Comparison of ENCODE assay signal across 8 cellular contexts in the genomic region with DNA sequence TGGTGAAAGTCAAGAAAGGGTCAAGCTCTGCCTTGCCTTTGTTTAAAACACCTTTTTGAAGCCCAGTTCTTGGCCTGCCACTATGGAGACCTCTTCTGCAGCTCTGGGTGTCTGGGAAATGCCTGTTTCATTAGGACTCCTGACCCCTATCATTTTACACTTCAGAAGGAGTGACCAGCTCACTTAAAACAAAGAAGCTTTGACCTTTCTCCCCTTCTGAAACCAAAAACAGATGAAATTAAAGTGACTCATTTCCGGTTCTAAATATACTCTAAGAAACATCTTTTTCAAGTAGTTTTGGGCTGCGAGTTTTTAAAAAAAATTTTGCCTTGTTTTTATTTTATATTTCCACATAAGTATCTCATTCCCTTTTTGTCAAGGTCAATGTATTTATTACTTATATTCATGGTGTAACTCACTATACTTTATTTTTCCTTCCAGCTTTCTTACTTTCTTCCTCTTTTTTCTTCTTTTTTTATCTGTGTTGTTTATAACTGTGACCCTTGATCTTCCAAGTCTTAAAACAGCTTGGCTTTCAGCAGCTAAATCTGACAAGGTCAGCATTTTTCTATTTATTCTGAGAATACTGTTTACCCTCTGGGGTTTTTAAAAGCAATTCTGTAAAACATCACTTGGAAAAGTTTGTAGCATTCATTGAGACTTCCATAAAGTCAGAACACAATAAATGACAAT.
DNase-seq lines count a peak whose midpoint lies in the region; ATAC-seq, FAIRE-seq and TF ChIP-seq lines count a peak whose summit lies in the region.

No MANE protein-coding gene starts in this region.

- no peaks in the 10 kb centered on the region for H3K79me1 ChIP-seq in trophoblast cell (ENCODE audit: low read length)

- H3K79me2 ChIP-seq in HCT116 (ENCODE audit: insufficient read depth, low read length) (no peaks in the 10 kb centered on the region), OCI-LY1 (ENCODE audit: insufficient read depth, low read length) (no peaks in the 10 kb centered on the region), HepG2 (ENCODE audit: insufficient read depth, low read length) (no peaks in the 10 kb centered on the region), trophoblast cell (ENCODE audit: control insufficient read depth, insufficient read depth, low read length, poor library complexity) (no peaks in the 10 kb centered on the region)

- BruUV-seq in HCT116 (replicated peaks; lab: Mats Ljungman, UMichigan) = no TSS peak
- no TSS peak for BruUV-seq in HepG2 (replicated peaks; lab: Mats Ljungman, UMichigan)

- H3K36me3 ChIP-seq in HCT116 (ENCODE audit: control insufficient read depth in 1 of 2, insufficient read depth in 2 of 2, low read length in 2 of 2) (no peaks in the 10 kb centered on the region), OCI-LY1 (ENCODE audit: insufficient read depth, low read length) (no peaks in the 10 kb centered on the region), HepG2 (replicated peaks in 1 of 2; ENCODE audit: control insufficient read depth in 1 of 2, insufficient read depth in 2 of 2, low read length in 2 of 2) (no peaks in the 10 kb centered on the region), trophoblast cell (ENCODE audit: control insufficient read depth in 1 of 2, insufficient read depth in 2 of 2, low read length in 2 of 2) (no peaks in the 10 kb centered on the region)

- in situ Hi-C loops in HepG2 (cut with HindIII; ENCODE audit: extremely low pct_ligation_motif_present, low pct_unique_long_range_greater_than_20kb) = no loop called here

- H3K27me3 ChIP-seq in HCT116 (ENCODE audit: insufficient read depth, low read length) (no peaks in the 10 kb centered on the region), OCI-LY1 (ENCODE audit: insufficient read depth, low read length) (no peaks in the 10 kb centered on the region), HepG2 (ENCODE audit: control insufficient read depth in 1 of 2, insufficient read depth in 2 of 2, low read length in 2 of 2) (no peaks in the 10 kb centered on the region), trophoblast cell (ENCODE audit: insufficient read depth, low read length) (no peaks in the 10 kb centered on the region)

- no peak overlapping the region for H3K4ac ChIP-seq in trophoblast cell (ENCODE audit: low read depth, low read length)

- no peak for TF ChIP-seq RAD21 in HCT116 (IDR thresholded peaks at IDR 0.05; ENCODE audit: low read depth)
- TF ChIP-seq RAD21 in HepG2 (CRISPR knock-in tag; IDR thresholded peaks at IDR 0.05) = no peak

- no peak overlapping the region for H2BK12ac ChIP-seq in trophoblast cell (ENCODE audit: low read length)

- H3F3A ChIP-seq in OCI-LY1 (ENCODE audit: insufficient read depth, low read length) = no peaks in the 10 kb centered on the region

- ATAC-seq in HCT116 (peak; percentile 76), HepG2 (peak; percentile 66), HG03460 (IDR thresholded peaks at IDR 0.05; ENCODE audit: unreplicated experiment) (no peak)

- TF ChIP-seq CTCF in HCT116 (IDR thresholded peaks at IDR 0.05 in 2 of 3, conservative IDR thresholded peaks at IDR 0.05 in 1 of 3; ENCODE audit: borderline replicate concordance in 1 of 3, insufficient read depth in 1 of 3, low read depth in 2 of 3, low read length in 2 of 3) (no peak), OCI-LY1 (IDR thresholded peaks at IDR 0.05; ENCODE audit: low read length) (no peak), HepG2 (CRISPR knock-in tag; IDR thresholded peaks at IDR 0.05) (no peak)

- POLR2A ChIA-PET in HCT116 (lab: Charles Lee) (no interaction called here), HepG2 (lab: Yijun Ruan, JAX) (interaction anchor here (0.9 to 2.8 kb wide), 9 partner anchors 12 to 675 kb away, joined by 3 to 19 read pairs (median 5); a partner anchor contains a TSS)

- H3K9ac ChIP-seq in HCT116 (ENCODE audit: low read length) (no peak overlapping the region), OCI-LY1 (ENCODE audit: low read length) (no peak overlapping the region), HepG2 (ENCODE audit: insufficient read depth, low read depth, low read length) (no peak overlapping the region), trophoblast cell (ENCODE audit: low read length) (no peak overlapping the region)

- H3K23ac ChIP-seq in trophoblast cell (ENCODE audit: low read length) = no peak overlapping the region

- CTCF ChIA-PET in HCT116 (lab: Charles Lee) = interaction anchor here (0.6 to 1.8 kb wide), 4 partner anchors 8 to 1266 kb away, joined by 3 to 11 read pairs (median 8); no protein-coding TSS in a partner anchor
- CTCF ChIA-PET in HepG2 (lab: Yijun Ruan, JAX; ENCODE audit: low intra/inter-chr PET ratio, low total read pairs) = no interaction called here

- H2AK5ac ChIP-seq in trophoblast cell (ENCODE audit: low read length) = no peak overlapping the region

- intact Hi-C loops in HCT116 (cut with micrococcal nuclease) (loop anchor here (5.0 to 10.0 kb wide), 3 partner anchors 344 to 777 kb away; a partner anchor contains a TSS), HepG2 (cut with micrococcal nuclease; ENCODE audit: unreplicated experiment) (no loop called here)

- H2BK120ac ChIP-seq in trophoblast cell (ENCODE audit: insufficient read depth, low read length, poor library complexity) = no peak overlapping the region

- no peak overlapping the region for H4K91ac ChIP-seq in trophoblast cell (ENCODE audit: low read depth, low read length)

- no peak overlapping the region for H4K12ac ChIP-seq in trophoblast cell (ENCODE audit: low read depth, low read length)

- H3K4me2 ChIP-seq in HCT116 (ENCODE audit: low read length) (peak overlapping the region; percentile 54), OCI-LY1 (ENCODE audit: low read length) (0 out of 2 replicates have a peak overlapping the region, but pooled peaks have one; percentile 4), HepG2 (ENCODE audit: low read depth, low read length) (peak overlapping the region; percentile 54), trophoblast cell (ENCODE audit: low read length) (no peak overlapping the region)

- no peak overlapping the region for H4K8ac ChIP-seq in trophoblast cell (ENCODE audit: low read depth, low read length)

- TF ChIP-seq POLR2A in GM12892 (IDR thresholded peaks at IDR 0.05; ENCODE audit: low read depth, low read length) (no peak), HCT116 (IDR thresholded peaks at IDR 0.05; ENCODE audit: borderline replicate concordance, extremely low read depth, insufficient read depth, insufficient read length) (no peak), HepG2 (IDR thresholded peaks at IDR 0.05; ENCODE audit: insufficient read depth in 1 of 2, low read depth in 2 of 2, low read length in 2 of 2) (no peak)

- no peak overlapping the region for H3K14ac ChIP-seq in trophoblast cell (ENCODE audit: low read length)

- DNase-seq in GM12892 (ENCODE audit: insufficient read length) (no peak), HCT116 (ENCODE audit: low read depth, low spot score) (no peak), HepG2 (ENCODE audit: low spot score) (peak; percentile 81), kidney glomerular epithelial cell (lab: John Stamatoyannopoulos, UW) (no peak), trophoblast cell (no peak), DMS153 (lab: John Stamatoyannopoulos, UW) (no peak)

- H4K20me1 ChIP-seq in HCT116 (ENCODE audit: insufficient read depth) = no peaks in the 10 kb centered on the region
- H4K20me1 ChIP-seq in OCI-LY1 (ENCODE audit: insufficient read depth, low read length) = no peaks in the 10 kb centered on the region
- H4K20me1 ChIP-seq in HepG2 (ENCODE audit: insufficient read depth, low read length) = no peaks in the 10 kb centered on the region

- H3K4me1 ChIP-seq in HCT116 (ENCODE audit: control insufficient read depth in 1 of 2, insufficient read depth in 2 of 2, low read length in 2 of 2) = peaks cover 26 to 36% of the 10 kb centered on the region in 2 experiments
- peaks cover 20% of the 10 kb centered on the region for H3K4me1 ChIP-seq in OCI-LY1 (ENCODE audit: insufficient read depth, low read length, severe bottlenecking)
- peaks cover 78% of the 10 kb centered on the region for H3K4me1 ChIP-seq in HepG2 (ENCODE audit: insufficient read depth, low read length)
- H3K4me1 ChIP-seq in trophoblast cell (ENCODE audit: control insufficient read depth in 1 of 2, insufficient read depth in 2 of 2, low read length in 2 of 2) = peaks cover 0 to 6% of the 10 kb centered on the region in 2 experiments

- WGBS in HepG2 (ENCODE audit: low lambda C conversion rate) = 5% methylated on average over 2 of the region's 2 CpGs
- no CpG with 5 or more reads among the region's 2 CpGs for WGBS in trophoblast cell (ENCODE audit: extremely low coverage, insufficient coverage, insufficient read length)

- H2BK5ac ChIP-seq in trophoblast cell (ENCODE audit: low read depth, low read length, poor library complexity) = no peak overlapping the region

- RAD21 ChIA-PET in HCT116 (lab: Charles Lee; ENCODE audit: low non-redundant PET in 1 of 2, low total read pairs in 2 of 2, uncharacterized antibody in 2 of 2, unreplicated experiment in 2 of 2) = no interaction called here

- no peak overlapping the region for H3K4me3 ChIP-seq in HCT116 (replicated peaks in 1 of 2; ENCODE audit: low read depth in 1 of 2, low read length in 2 of 2)
- no peak overlapping the region for H3K4me3 ChIP-seq in OCI-LY1 (ENCODE audit: low read depth, low read length, poor library complexity, severe bottlenecking)
- no peak overlapping the region; a peak in 1 of 6 replicates for H3K4me3 ChIP-seq in HepG2 (replicated peaks in 1 of 3; ENCODE audit: insufficient read depth in 1 of 3, low read depth in 2 of 3, low read length in 3 of 3)
- H3K4me3 ChIP-seq in trophoblast cell (ENCODE audit: low read depth, low read length) = no peak overlapping the region

- H3K9me2 ChIP-seq in HCT116 (ENCODE audit: insufficient read depth) (no peaks in the 10 kb centered on the region; the same call in 1 of the 2 replicates), OCI-LY1 (ENCODE audit: low read depth, low read length) (no peaks in the 10 kb centered on the region)

- no peak overlapping the region for H3K18ac ChIP-seq in trophoblast cell (ENCODE audit: low read length)

- FAIRE-seq in GM12892 (lab: Jason Lieb, UNC) = peak; percentile 36
- FAIRE-seq in HepG2 (lab: Jason Lieb, UNC) = no peak

- peak in 1 of 2 experiments; percentile 71; a peak in 2 of 4 replicates for TF ChIP-seq EP300 in HepG2 (IDR thresholded peaks at IDR 0.05; ENCODE audit: low read depth in 2 of 2, low read length in 2 of 2)
- TF ChIP-seq EP300 in HepG2 (CRISPR knock-in tag; IDR thresholded peaks at IDR 0.05; ENCODE audit: borderline replicate concordance) = no peak

- H2AFZ ChIP-seq in HCT116 (ENCODE audit: low read depth, low read length, poor library complexity, severe bottlenecking) (peak overlapping the region; percentile 41), OCI-LY1 (ENCODE audit: low read length) (peak overlapping the region; percentile 81; the same call in 1 of the 2 replicates), HepG2 (ENCODE audit: low read length) (no peak overlapping the region), trophoblast cell (ENCODE audit: insufficient read depth, low read length, poor library complexity) (no peak overlapping the region)

- H3K9me3 ChIP-seq in HCT116 (ENCODE audit: control insufficient read depth in 1 of 2, insufficient read depth in 1 of 2, low read depth in 1 of 2, low read length in 2 of 2) (no peaks in the 10 kb centered on the region), OCI-LY1 (ENCODE audit: low read length) (no peaks in the 10 kb centered on the region), HepG2 (ENCODE audit: low read length) (no peaks in the 10 kb centered on the region), trophoblast cell (ENCODE audit: insufficient read depth, low read depth, low read length) (no peaks in the 10 kb centered on the region)

- peak overlapping the region; percentile 68 for H3K27ac ChIP-seq in HCT116 (ENCODE audit: low read depth, low read length)
- H3K27ac ChIP-seq in OCI-LY1 (ENCODE audit: low read depth, low read length, poor library complexity, severe bottlenecking) = peak overlapping the region; percentile 40
- H3K27ac ChIP-seq in HepG2 (ENCODE audit: extremely low read length, insufficient read depth, low read length) = peak overlapping the region; percentile 67
- H3K27ac ChIP-seq in trophoblast cell (ENCODE audit: low read depth, low read length) = no peak overlapping the region

Comparison
In these comparisons a context has a peak if more than half of its experiments do, and no peak if none do; other contexts are left out.
1. H2AFZ ChIP-seq: peak in HCT116 (single experiment) and OCI-LY1 (single experiment); none in HepG2 (single experiment) and trophoblast cell (single experiment).